8 cellular contexts compared by ENCODE assay signal in the genomic region with DNA sequence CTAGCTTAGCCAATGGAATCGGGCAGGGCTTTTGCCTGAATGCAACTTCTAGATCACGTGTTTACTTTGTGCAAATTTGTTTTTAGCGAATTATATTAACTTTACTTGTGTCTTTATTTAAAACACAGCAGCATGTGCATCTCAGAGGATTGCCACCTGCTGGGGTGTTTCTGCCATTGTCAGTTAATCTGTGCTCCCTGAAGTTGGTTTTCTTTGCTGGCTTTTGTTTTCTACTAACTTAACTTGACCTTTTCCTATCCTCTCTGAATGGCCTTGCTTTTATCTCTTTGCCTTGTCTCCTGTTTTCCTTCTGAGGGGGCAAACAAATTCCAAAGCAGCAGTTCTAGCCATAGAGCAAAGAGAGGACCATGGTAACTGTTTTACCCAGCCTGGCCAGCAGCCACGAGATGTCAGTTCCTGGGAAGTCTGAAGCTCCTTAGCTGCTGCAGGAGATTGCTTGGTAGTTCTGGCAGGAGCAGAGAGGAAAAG.
A peak's percentile ranks its signal among the peaks of the same experiment; 100 is the strongest.
DNase-seq lines count a peak whose midpoint lies in the region; ATAC-seq and TF ChIP-seq lines count a peak whose summit lies in the region.

No MANE protein-coding gene starts in this region.

- DNase-seq in activated T-cell treated with anti-CD3 and anti-CD28 coated beads, Interleukin-2, amount 50 U/mL, for 72 hours: no peak
- no peak for DNase-seq in activated T-cell treated with anti-CD3 and anti-CD28 coated beads, Interleukin-2, amount 50 U/mL, for 48 hours
- DNase-seq in T47D (ENCODE audit: low read depth in 1 of 2, low spot score in 1 of 2): peak; percentile 33 to 53
- DNase-seq in natural killer cell: no peak
- no peak for DNase-seq in uterus

- H3K36me3 Mint-ChIP-seq in activated T-cell treated with anti-CD3 and anti-CD28 coated beads, Interleukin-2, amount 50 U/mL, for 72 hours (ENCODE audit: insufficient read depth in 2 of 2): no peaks in the 10 kb centered on the region
- H3K36me3 Mint-ChIP-seq in natural killer cell: no peaks in the 10 kb centered on the region

- in situ Hi-C loops in T47D (cut with HindIII; ENCODE audit: low pct_unique_long_range_greater_than_20kb, low sequenced_read_pairs): no loop called here

- peaks cover 28% of the 10 kb centered on the region for H3K4me1 Mint-ChIP-seq in activated T-cell treated with anti-CD3 and anti-CD28 coated beads, Interleukin-2, amount 50 U/mL, for 72 hours (ENCODE audit: low read depth)
- H3K4me1 Mint-ChIP-seq in natural killer cell: peaks cover 51 to 58% of the 10 kb centered on the region in 2 donors

- H3K27ac Mint-ChIP-seq in activated T-cell treated with anti-CD3 and anti-CD28 coated beads, Interleukin-2, amount 50 U/mL, for 72 hours: no peak overlapping the region
- H3K27ac Mint-ChIP-seq in natural killer cell: peak overlapping the region; percentile 81 to 88

- no peaks in the 10 kb centered on the region for H3K4me1 ChIP-seq in uterus

- H3K27ac ChIP-seq in uterus: no peak overlapping the region

- no peaks in the 10 kb centered on the region for H3K36me3 ChIP-seq in uterus

- no peak for TF ChIP-seq POLR2A in uterus (IDR thresholded peaks at IDR 0.05)

- peak; percentile 18 to 33 for ATAC-seq in activated T-cell treated with anti-CD3 and anti-CD28 coated beads, Interleukin-2, amount 50 U/mL, for 72 hours (replicated peaks in 1 of 2)
- ATAC-seq in HG03520 (IDR thresholded peaks at IDR 0.05; ENCODE audit: unreplicated experiment): peak; percentile 8
- peak in 2 of 3 donors; percentile 19 to 21 for ATAC-seq in natural killer cell
- ATAC-seq in GM21576 (IDR thresholded peaks at IDR 0.05; ENCODE audit: unreplicated experiment): no peak
- no peak for ATAC-seq in HG03280 (IDR thresholded peaks at IDR 0.05; ENCODE audit: unreplicated experiment)

- peak; percentile 37 for TF ChIP-seq CTCF in natural killer cell (IDR thresholded peaks at IDR 0.05)
- peak in 2 of 4 experiments; percentile 5 to 14 for TF ChIP-seq CTCF in uterus (IDR thresholded peaks at IDR 0.05)

- no peaks in the 10 kb centered on the region for H3K9me3 ChIP-seq in uterus

- H3K27me3 Mint-ChIP-seq in activated T-cell treated with anti-CD3 and anti-CD28 coated beads, Interleukin-2, amount 50 U/mL, for 72 hours (ENCODE audit: low read depth): peaks cover 43% of the 10 kb centered on the region
- H3K27me3 Mint-ChIP-seq in natural killer cell (ENCODE audit: low read depth in 2 of 2): peaks cover 0 to 3% of the 10 kb centered on the region in 2 donors

- no peaks in the 10 kb centered on the region for H3K9me3 Mint-ChIP-seq in activated T-cell treated with anti-CD3 and anti-CD28 coated beads, Interleukin-2, amount 50 U/mL, for 72 hours
- H3K9me3 Mint-ChIP-seq in natural killer cell: no peaks in the 10 kb centered on the region

- no peak overlapping the region for H3K4me3 ChIP-seq in uterus

- H3K4me3 Mint-ChIP-seq in activated T-cell treated with anti-CD3 and anti-CD28 coated beads, Interleukin-2, amount 50 U/mL, for 72 hours: peak overlapping the region; percentile 33 to 49
- peak overlapping the region; percentile 80 for H3K4me3 Mint-ChIP-seq in natural killer cell

- intact Hi-C loops in natural killer cell (cut with micrococcal nuclease): loop anchor here (10.0 kb wide), 2 partner anchors 69 to 951 kb away; a partner anchor contains a TSS
- intact Hi-C loops in uterus (cut with DNase I; ENCODE audit: low total_unique reads): no loop called here

- H3K27me3 ChIP-seq in uterus: no peaks in the 10 kb centered on the region

Comparison
In these comparisons a context has a peak if more than half of its experiments do, and no peak if none do; other contexts are left out.
1. ATAC-seq: peak in activated T-cell treated with anti-CD3 and anti-CD28 coated beads, Interleukin-2, amount 50 U/mL, for 72 hours (2 of 2), HG03520 (single experiment) and natural killer cell (2 of 3); none in GM21576 (single experiment) and HG03280 (single experiment).
2. DNase-seq: peak in T47D (2 of 2); none in activated T-cell treated with anti-CD3 and anti-CD28 coated beads, Interleukin-2, amount 50 U/mL, for 72 hours (0 of 2), activated T-cell treated with anti-CD3 and anti-CD28 coated beads, Interleukin-2, amount 50 U/mL, for 48 hours (0 of 2), natural killer cell (single experiment) and uterus (0 of 2).